ENCODE assay signal across 11 cellular contexts in genomic region chr4:87053802-87054767, GRCh38.
A peak's percentile ranks its signal among the peaks of the same experiment; 100 is the strongest.
DNase-seq lines count a peak whose midpoint lies in the region; ATAC-seq and TF ChIP-seq lines count a peak whose summit lies in the region.
"Had no signal": no experiment of that assay in that cellular context is flagged by ENCODE, and none has a peak within 500 bp of the region (broad histone marks: within the 10 kb centered on the region; RNA-seq: fewer than 3 reads in every experiment).

No MANE protein-coding gene starts in this region.

- peak overlapping the region; percentile 86 for H3K27ac Mint-ChIP-seq in activated T-cell treated with anti-CD3 and anti-CD28 coated beads, Interleukin-2, amount 50 U/mL, for 72 hours
- H3K27ac Mint-ChIP-seq in activated naive CD8-positive, alpha-beta T cell treated with anti-CD3 and anti-CD28 coated beads, Interleukin-2, amount 50 U/mL, for 24 hours, result peak overlapping the region; percentile 85

- peak overlapping the region; percentile 4 to 66 for H3K4me3 Mint-ChIP-seq in activated T-cell treated with anti-CD3 and anti-CD28 coated beads, Interleukin-2, amount 50 U/mL, for 72 hours
- H3K4me3 Mint-ChIP-seq in activated naive CD8-positive, alpha-beta T cell treated with anti-CD3 and anti-CD28 coated beads, Interleukin-2, amount 50 U/mL, for 24 hours, result no peak overlapping the region
- H3K4me3 Mint-ChIP-seq: stimulated activated memory B cell treated with anti-CD40 and anti-IgM and Interleukin-4, amounts not matched to agents 10 μg/mL and 1 μg/mL and 100 μg/mL, for 72 hours had no signal

- H3K27ac ChIP-seq in lower lobe of right lung, result peak overlapping the region; percentile 36
- peak overlapping the region; percentile 55 for H3K27ac ChIP-seq in upper lobe of right lung
- H3K27ac ChIP-seq: GM23248 had no signal

- intact Hi-C loops in lower lobe of right lung (cut with DNase I), result no loop called here
- intact Hi-C loops in upper lobe of right lung (cut with DNase I), result no loop called here

- H3K4me1 ChIP-seq in lower lobe of right lung (peaks cover 75% of the 10 kb centered on the region), upper lobe of right lung (peaks cover 57% of the 10 kb centered on the region)

- no peak for ATAC-seq in activated T-cell treated with anti-CD3 and anti-CD28 coated beads, Interleukin-2, amount 50 U/mL, for 72 hours (replicated peaks in 1 of 2)
- no peak for ATAC-seq in activated naive CD8-positive, alpha-beta T cell treated with anti-CD3 and anti-CD28 coated beads, Interleukin-2, amount 50 U/mL, for 24 hours
- no peak for ATAC-seq in lower lobe of right lung
- ATAC-seq in upper lobe of right lung, result no peak
- no peak for ATAC-seq in GM19395 (IDR thresholded peaks at IDR 0.05; ENCODE audit: unreplicated experiment)
- ATAC-seq: stimulated activated memory B cell treated with anti-CD40 and anti-IgM and Interleukin-4, amounts not matched to agents 10 μg/mL and 1 μg/mL and 100 μg/mL, for 72 hours had no signal

- peaks cover 88% of the 10 kb centered on the region for H3K4me1 Mint-ChIP-seq in activated T-cell treated with anti-CD3 and anti-CD28 coated beads, Interleukin-2, amount 50 U/mL, for 72 hours (ENCODE audit: low read depth)
- peaks cover 91% of the 10 kb centered on the region for H3K4me1 Mint-ChIP-seq in activated naive CD8-positive, alpha-beta T cell treated with anti-CD3 and anti-CD28 coated beads, Interleukin-2, amount 50 U/mL, for 24 hours

- peaks cover 11 to 16% of the 10 kb centered on the region in 2 donors for H3K36me3 Mint-ChIP-seq in activated T-cell treated with anti-CD3 and anti-CD28 coated beads, Interleukin-2, amount 50 U/mL, for 72 hours (ENCODE audit: insufficient read depth in 2 of 2)
- peaks cover 36% of the 10 kb centered on the region for H3K36me3 Mint-ChIP-seq in activated naive CD8-positive, alpha-beta T cell treated with anti-CD3 and anti-CD28 coated beads, Interleukin-2, amount 50 U/mL, for 24 hours (ENCODE audit: low read depth)

- TF ChIP-seq CTCF in lower lobe of right lung (IDR thresholded peaks at IDR 0.05) (no peak), upper lobe of right lung (IDR thresholded peaks at IDR 0.05) (no peak)

- H3K27me3 ChIP-seq in lower lobe of right lung (ENCODE audit: low read depth) (no peaks in the 10 kb centered on the region), upper lobe of right lung (no peaks in the 10 kb centered on the region)

- H3K9me3 ChIP-seq in lower lobe of right lung (no peaks in the 10 kb centered on the region), upper lobe of right lung (no peaks in the 10 kb centered on the region)

- H3K36me3 ChIP-seq in lower lobe of right lung (no peaks in the 10 kb centered on the region), upper lobe of right lung (peaks cover 4% of the 10 kb centered on the region)

- no peak for DNase-seq in activated T-cell treated with anti-CD3 and anti-CD28 coated beads, Interleukin-2, amount 50 U/mL, for 72 hours
- no peak for DNase-seq in activated T-cell treated with anti-CD3 and anti-CD28 coated beads for 4 hours
- DNase-seq in activated naive CD8-positive, alpha-beta T cell treated with anti-CD3 and anti-CD28 coated beads, Interleukin-2, amount 50 U/mL, for 24 hours, result no peak
- no peak for DNase-seq in lower lobe of right lung
- DNase-seq in upper lobe of right lung, result no peak
- DNase-seq in NCI-H226, result no peak
- no peak for DNase-seq in RKO (ENCODE audit: low spot score)
- DNase-seq: cerebellar nuclear complex, GM23248 had no signal

- H3K4me3 ChIP-seq in lower lobe of right lung (no peak overlapping the region), upper lobe of right lung (no peak overlapping the region)
- H3K4me3 ChIP-seq: GM23248 had no signal

- H3K9me3 Mint-ChIP-seq in activated T-cell treated with anti-CD3 and anti-CD28 coated beads, Interleukin-2, amount 50 U/mL, for 72 hours, result peaks cover 0 to 1% of the 10 kb centered on the region in 2 donors
- no peaks in the 10 kb centered on the region for H3K9me3 Mint-ChIP-seq in activated naive CD8-positive, alpha-beta T cell treated with anti-CD3 and anti-CD28 coated beads, Interleukin-2, amount 50 U/mL, for 24 hours
- H3K9me3 Mint-ChIP-seq: stimulated activated memory B cell treated with anti-CD40 and anti-IgM and Interleukin-4, amounts not matched to agents 10 μg/mL and 1 μg/mL and 100 μg/mL, for 72 hours had no signal

- H3K27me3 Mint-ChIP-seq in activated T-cell treated with anti-CD3 and anti-CD28 coated beads, Interleukin-2, amount 50 U/mL, for 72 hours (ENCODE audit: low read depth), result no peaks in the 10 kb centered on the region
- H3K27me3 Mint-ChIP-seq in activated naive CD8-positive, alpha-beta T cell treated with anti-CD3 and anti-CD28 coated beads, Interleukin-2, amount 50 U/mL, for 24 hours, result no peaks in the 10 kb centered on the region
- H3K27me3 Mint-ChIP-seq: stimulated activated memory B cell treated with anti-CD40 and anti-IgM and Interleukin-4, amounts not matched to agents 10 μg/mL and 1 μg/mL and 100 μg/mL, for 72 hours had no signal
